Comparison of ENCODE assay signal across 1 cellular context in the genomic region with DNA sequence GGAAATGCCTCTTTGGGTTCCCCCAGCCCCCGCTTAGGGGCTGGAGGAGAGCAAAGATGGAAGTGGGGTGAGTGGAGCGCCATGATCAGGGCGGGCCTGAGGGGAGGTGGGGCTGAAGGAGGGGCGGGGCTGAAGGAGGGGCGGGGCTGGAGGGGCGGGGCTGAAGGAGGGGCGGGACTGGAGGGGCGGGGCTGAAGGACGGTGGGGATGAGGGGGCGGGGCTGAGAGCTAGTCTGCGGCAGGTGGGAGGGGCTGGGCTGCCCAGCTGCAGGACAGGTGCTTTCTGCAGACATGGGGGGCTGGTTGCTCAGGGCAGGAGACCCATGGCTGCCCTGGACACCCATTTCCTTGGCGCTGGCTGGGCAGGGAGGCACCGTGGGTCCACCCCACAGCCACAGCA.
TF ChIP-seq lines count a peak whose summit lies in the region.

No MANE protein-coding gene starts in this region.

TF ChIP-seq in WTC11, 78 proteins besides CTCF, POLR2A, EP300 and RAD21 (continued from another document):
- TF ChIP-seq, protein P1, sequence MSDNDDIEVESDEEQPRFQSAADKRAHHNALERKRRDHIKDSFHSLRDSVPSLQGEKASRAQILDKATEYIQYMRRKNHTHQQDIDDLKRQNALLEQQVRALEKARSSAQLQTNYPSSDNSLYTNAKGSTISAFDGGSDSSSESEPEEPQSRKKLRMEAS (CRISPR knock-in tag; IDR thresholded peaks at IDR 0.05) = no peak
- TF ChIP-seq, protein P2, sequence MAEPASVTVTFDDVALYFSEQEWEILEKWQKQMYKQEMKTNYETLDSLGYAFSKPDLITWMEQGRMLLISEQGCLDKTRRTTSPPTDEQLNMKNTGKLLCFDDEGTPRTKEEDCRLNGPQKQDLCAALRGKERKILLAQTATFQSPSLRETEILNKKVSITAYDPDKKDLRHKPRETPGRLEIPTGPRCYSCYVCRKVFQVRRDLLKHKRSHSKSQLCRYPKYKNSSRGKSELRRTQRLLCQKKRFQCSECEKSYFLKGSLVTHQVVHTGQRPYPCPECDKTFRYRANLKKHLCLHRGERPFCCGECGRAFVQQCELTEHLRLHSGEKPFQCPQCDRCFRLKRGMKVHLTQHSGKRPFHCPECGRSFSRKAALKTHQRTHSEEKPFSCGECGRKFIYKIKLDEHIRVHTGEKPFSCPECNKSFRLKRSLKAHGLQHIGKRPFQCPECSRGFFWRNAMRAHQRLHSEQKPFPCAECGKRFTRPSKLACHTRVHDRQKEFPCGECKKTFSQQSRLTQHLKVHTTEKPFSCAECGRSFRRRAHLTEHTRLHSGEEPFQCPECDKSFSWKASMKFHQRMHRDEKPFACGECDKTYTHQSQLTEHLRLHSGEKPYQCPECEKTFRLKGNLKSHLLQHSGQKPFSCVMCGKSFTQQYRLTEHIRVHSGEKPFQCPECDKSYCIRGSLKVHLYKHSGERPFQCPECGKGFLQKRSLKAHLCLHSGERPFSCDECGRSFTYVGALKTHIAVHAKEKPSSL (CRISPR knock-in tag; conservative IDR thresholded peaks at IDR 0.05) = no peak
- TF ChIP-seq FOXK1 (CRISPR knock-in tag; IDR thresholded peaks at IDR 0.05) = no peak
